In the genomic region with DNA sequence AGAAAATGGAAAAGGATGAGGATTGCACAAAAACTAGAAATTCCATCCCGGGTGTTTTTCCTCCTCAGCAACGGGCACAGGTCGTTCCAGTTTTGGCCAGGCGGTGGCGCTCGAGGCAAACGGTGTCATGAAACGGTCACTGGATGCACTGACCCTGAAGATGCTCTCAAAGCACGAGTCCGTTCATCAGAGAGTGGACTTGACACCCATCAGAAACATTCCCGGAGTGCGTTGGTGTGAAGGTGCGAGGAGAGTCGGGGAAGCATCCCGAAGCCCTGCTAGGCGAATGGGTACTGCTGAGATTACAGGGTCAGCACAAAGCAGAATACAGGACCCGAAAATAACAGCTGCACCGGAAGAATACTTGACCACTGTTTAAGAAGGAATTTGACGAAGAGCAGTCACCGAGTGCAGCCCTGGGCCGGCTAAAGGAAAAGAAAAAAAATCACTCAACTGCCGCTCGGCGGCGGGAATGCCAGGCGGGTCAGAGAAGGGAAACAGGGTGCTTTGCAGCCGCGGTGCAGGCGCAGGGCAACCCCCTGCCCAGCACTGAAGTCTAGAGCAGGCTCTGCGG, we compare ENCODE assay signal across 8 cellular contexts.
DNase-seq lines count a peak whose midpoint lies in the region; ATAC-seq and TF ChIP-seq lines count a peak whose summit lies in the region.

No MANE protein-coding gene starts in this region.

- H3K9me3 Mint-ChIP-seq in progenitor cell of endocrine pancreas (ENCODE audit: low read depth), result no peaks in the 10 kb centered on the region

- H3K4me1 ChIP-seq in left ventricle myocardium inferior (peaks cover 11% of the 10 kb centered on the region), transverse colon (peaks cover 8 to 23% (median 21%) of the 10 kb centered on the region in 4 donors)

- in situ Hi-C loops in transverse colon (cut with MboI; ENCODE audit: low pct_ligation_motif_present in 1 of 4, low pct_unique_long_range_greater_than_20kb in 1 of 4, low sequenced_read_pairs in 3 of 4), result loop anchor here in 3 of 4 donors (5.0 to 10.0 kb wide), 4 partner anchors 61 to 411 kb away; no protein-coding TSS in a partner anchor

- no peak for TF ChIP-seq EP300 in transverse colon (IDR thresholded peaks at IDR 0.05; ENCODE audit: low read depth)

- H3K36me3 ChIP-seq in left ventricle myocardium inferior (no peaks in the 10 kb centered on the region), transverse colon (no peaks in the 10 kb centered on the region)

- intact Hi-C loops in left ventricle myocardium inferior (cut with micrococcal nuclease), result loop anchor here (2.0 kb wide), 1 partner anchor 405 kb away; no protein-coding TSS in a partner anchor
- intact Hi-C loops in transverse colon (cut with DNase I; ENCODE audit: low total_unique reads), result loop anchor here (2.0 to 5.0 kb wide), 2 partner anchors 73 to 405 kb away; a partner anchor contains a TSS

- WGBS in transverse colon (ENCODE audit: low coverage in 1 of 2), 2 donors, result 1 to 6% methylated on average over 6 to 30 of the region's 30 CpGs

- peak overlapping the region; percentile 88 for H3K4me3 Mint-ChIP-seq in T-helper 17 cell
- H3K4me3 Mint-ChIP-seq in progenitor cell of endocrine pancreas (ENCODE audit: low read depth), result peak overlapping the region; percentile 71

- no peaks in the 10 kb centered on the region for H3K9me3 ChIP-seq in T-helper 17 cell (ENCODE audit: control insufficient read depth, low read length, poor library complexity, severe bottlenecking)
- no peaks in the 10 kb centered on the region for H3K9me3 ChIP-seq in left ventricle myocardium inferior (replicated peaks)
- H3K9me3 ChIP-seq in transverse colon, result no peaks in the 10 kb centered on the region

- peaks cover 5% of the 10 kb centered on the region for H3K4me1 Mint-ChIP-seq in T-helper 17 cell
- peaks cover 13% of the 10 kb centered on the region for H3K4me1 Mint-ChIP-seq in progenitor cell of endocrine pancreas (ENCODE audit: low read depth)

- TF ChIP-seq CTCF in GM10248 (IDR thresholded peaks at IDR 0.05; ENCODE audit: control extremely low read depth, extremely low read depth, low read depth, missing control alignments) (peak; percentile 95), left ventricle myocardium inferior (IDR thresholded peaks at IDR 0.05; ENCODE audit: borderline replicate concordance) (peak; percentile 97), progenitor cell of endocrine pancreas (IDR thresholded peaks at IDR 0.05; ENCODE audit: unreplicated experiment) (peak; percentile 90), transverse colon (IDR thresholded peaks at IDR 0.05) (peak; percentile 92 to 98 (median 96))

- ATAC-seq in T-helper 17 cell (peak; percentile 65), HG02763 (IDR thresholded peaks at IDR 0.05; ENCODE audit: unreplicated experiment) (no peak)

- H3K36me3 Mint-ChIP-seq in T-helper 17 cell (ENCODE audit: low read depth) (no peaks in the 10 kb centered on the region), progenitor cell of endocrine pancreas (ENCODE audit: insufficient read depth) (no peaks in the 10 kb centered on the region)

- H3K27me3 Mint-ChIP-seq in T-helper 17 cell, result peaks cover 36% of the 10 kb centered on the region
- H3K27me3 Mint-ChIP-seq in progenitor cell of endocrine pancreas, result peaks cover 5% of the 10 kb centered on the region

- peak overlapping the region; percentile 11 for H3K27ac Mint-ChIP-seq in T-helper 17 cell
- peak overlapping the region; percentile 65 for H3K27ac Mint-ChIP-seq in progenitor cell of endocrine pancreas

- DNase-seq in GM10248 (ENCODE audit: extremely low spot score) (peak; percentile 74), NCI-H128 (lab: John Stamatoyannopoulos, UW; ENCODE audit: unreplicated experiment) (peak; percentile 60), T-helper 17 cell (peak; percentile 44 to 65 (median 56)), amygdala (lab: John Stamatoyannopoulos, UW) (peak in 52 of 56 donors; percentile 7 to 90 (median 56)), left ventricle myocardium inferior (peak; percentile 91), progenitor cell of endocrine pancreas (ENCODE audit: low spot score, unreplicated experiment) (peak; percentile 88), transverse colon (peak; percentile 93)

- H3K27me3 ChIP-seq in left ventricle myocardium inferior (ENCODE audit: low read depth) (peaks cover 5% of the 10 kb centered on the region), transverse colon (no peaks in the 10 kb centered on the region)

- no peak for TF ChIP-seq POLR2A in transverse colon (IDR thresholded peaks at IDR 0.05)

- peak overlapping the region; percentile 56 for H3K4me3 ChIP-seq in left ventricle myocardium inferior
- H3K4me3 ChIP-seq in transverse colon, result peak overlapping the region in 3 of 4 donors; percentile 3 to 41 (median 20)

- H3K27ac ChIP-seq in left ventricle myocardium inferior (replicated peaks) (peak overlapping the region; percentile 80), transverse colon (peak overlapping the region; percentile 72 to 86 (median 84))

- POLR2A ChIA-PET in GM10248 (lab: Yijun Ruan, JAX), result no interaction called here

- CTCF ChIA-PET in GM10248 (lab: Yijun Ruan, JAX), result interaction anchor here (0.6 to 2.4 kb wide), 15 partner anchors 8 to 657 kb away, joined by 3 to 8 read pairs (median 3); no protein-coding TSS in a partner anchor
